ENCODE assay signal across 12 cellular contexts in genomic region chr10:48505394-48506112, GRCh38.
DNase-seq lines count a peak whose midpoint lies in the region; ATAC-seq, FAIRE-seq and TF ChIP-seq lines count a peak whose summit lies in the region.
"Had no signal": no experiment of that assay in that cellular context is flagged by ENCODE, and none has a peak within 500 bp of the region (broad histone marks: within the 10 kb centered on the region; RNA-seq: fewer than 3 reads in every experiment).

No MANE protein-coding gene starts in this region.

- no peak overlapping the region for H3K4me3 Mint-ChIP-seq in Calu3 (ENCODE audit: low read depth, unreplicated experiment)
- H3K4me3 Mint-ChIP-seq: stimulated activated effector memory CD8-positive, alpha-beta T cell treated with anti-CD3 and anti-CD28 coated beads, Interleukin-12 subunit alpha, Interleukin-12 subunit beta, amount 100 ng/mL, for 72 hours had no signal

- no peak overlapping the region for H3K4me2 ChIP-seq in HepG2 (ENCODE audit: low read depth, low read length)

- H2AFZ ChIP-seq in HepG2 (ENCODE audit: low read length), result no peak overlapping the region

- H3K4me1 Mint-ChIP-seq in Calu3 (ENCODE audit: low read depth, unreplicated experiment), result no peaks in the 10 kb centered on the region
- H3K4me1 Mint-ChIP-seq: stimulated activated effector memory CD8-positive, alpha-beta T cell treated with anti-CD3 and anti-CD28 coated beads, Interleukin-12 subunit alpha, Interleukin-12 subunit beta, amount 100 ng/mL, for 72 hours had no signal

- CTCF ChIA-PET in Calu3 (lab: Charles Lee) (interaction anchor here (1.9 kb wide), 1 partner anchor 142 kb away, joined by 14 read pairs; no protein-coding TSS in a partner anchor), HepG2 (lab: Yijun Ruan, JAX; ENCODE audit: low intra/inter-chr PET ratio, low total read pairs) (interaction anchor here (1.6 to 3.1 kb wide), 2 partner anchors 142 to 290 kb away, joined by 11 to 46 read pairs; no protein-coding TSS in a partner anchor)

- 58% methylated on average over 12 of the region's 15 CpGs for WGBS in HepG2 (ENCODE audit: low lambda C conversion rate)

- no peaks in the 10 kb centered on the region for H3K9me3 Mint-ChIP-seq in Calu3 (ENCODE audit: low read depth, unreplicated experiment)
- H3K9me3 Mint-ChIP-seq: stimulated activated effector memory CD8-positive, alpha-beta T cell treated with anti-CD3 and anti-CD28 coated beads, Interleukin-12 subunit alpha, Interleukin-12 subunit beta, amount 100 ng/mL, for 72 hours had no signal

- H3K9me3 ChIP-seq in HepG2 (ENCODE audit: low read length), result no peaks in the 10 kb centered on the region
- H3K9me3 ChIP-seq: adrenal gland had no signal

- TF ChIP-seq POLR2A in HepG2 (IDR thresholded peaks at IDR 0.05; ENCODE audit: insufficient read depth in 1 of 2, low read depth in 2 of 2, low read length in 2 of 2), result no peak

- TF ChIP-seq EP300 in HepG2 (IDR thresholded peaks at IDR 0.05; ENCODE audit: low read depth in 2 of 2, low read length in 2 of 2), result no peak
- no peak for TF ChIP-seq EP300 in HepG2 (CRISPR knock-in tag; IDR thresholded peaks at IDR 0.05; ENCODE audit: borderline replicate concordance)

- POLR2A ChIA-PET in HepG2 (lab: Yijun Ruan, JAX), result no interaction called here

- H3K36me3 ChIP-seq in HepG2 (replicated peaks in 1 of 2; ENCODE audit: control insufficient read depth in 1 of 2, insufficient read depth in 2 of 2, low read length in 2 of 2), result no peaks in the 10 kb centered on the region
- H3K36me3 ChIP-seq: adrenal gland had no signal

- H3K4me3 ChIP-seq in astrocyte of the cerebellum (ENCODE audit: low read depth, low read length) (no peak overlapping the region), HepG2 (replicated peaks in 1 of 3; ENCODE audit: insufficient read depth in 1 of 3, low read depth in 2 of 3, low read length in 3 of 3) (no peak overlapping the region)
- H3K4me3 ChIP-seq: adrenal gland, skin epidermis had no signal

- FAIRE-seq in HepG2 (lab: Jason Lieb, UNC), result no peak
- FAIRE-seq: H54 had no signal

- H3K27me3 ChIP-seq in HepG2 (ENCODE audit: control insufficient read depth in 1 of 2, insufficient read depth in 2 of 2, low read length in 2 of 2), result no peaks in the 10 kb centered on the region; a peak in 2 of 5 replicates
- H3K27me3 ChIP-seq: adrenal gland had no signal

- no peaks in the 10 kb centered on the region for H3K27me3 Mint-ChIP-seq in Calu3 (ENCODE audit: unreplicated experiment)

- H4K20me1 ChIP-seq in HepG2 (ENCODE audit: insufficient read depth, low read length), result no peaks in the 10 kb centered on the region

- DNase-seq in Calu3 (peak; percentile 26), Kasumi-1 (lab: John Stamatoyannopoulos, UW) (peak; percentile 75 to 80), astrocyte of the cerebellum (ENCODE audit: low read depth) (no peak), HepG2 (ENCODE audit: low spot score) (no peak), GM03348 (ENCODE audit: low spot score) (no peak), NCI-H446 (lab: John Stamatoyannopoulos, UW) (no peak), posterior vena cava (ENCODE audit: low spot score) (no peak)

- no peak overlapping the region for H3K9ac ChIP-seq in HepG2 (ENCODE audit: insufficient read depth, low read depth, low read length)

- no peak overlapping the region for H3K27ac Mint-ChIP-seq in Calu3 (ENCODE audit: unreplicated experiment)
- H3K27ac Mint-ChIP-seq: stimulated activated effector memory CD8-positive, alpha-beta T cell treated with anti-CD3 and anti-CD28 coated beads, Interleukin-12 subunit alpha, Interleukin-12 subunit beta, amount 100 ng/mL, for 72 hours had no signal

- BruUV-seq in Calu3 (replicated peaks; lab: Mats Ljungman, UMichigan) (no TSS peak), HepG2 (replicated peaks; lab: Mats Ljungman, UMichigan) (no TSS peak)

- no peak for TF ChIP-seq RAD21 in HepG2 (CRISPR knock-in tag; IDR thresholded peaks at IDR 0.05)

- no peak for ATAC-seq in HepG2
- no peak for ATAC-seq in HG03097 (IDR thresholded peaks at IDR 0.05; ENCODE audit: low FRiP score, unreplicated experiment)

- no peak overlapping the region for H3K27ac ChIP-seq in HepG2 (ENCODE audit: extremely low read length, insufficient read depth, low read length)
- H3K27ac ChIP-seq: adrenal gland had no signal

- intact Hi-C loops in Calu3 (cut with micrococcal nuclease; ENCODE audit: unreplicated experiment) (loop anchor here (1.0 to 2.0 kb wide), 3 partner anchors 61 to 291 kb away; no protein-coding TSS in a partner anchor), HepG2 (cut with micrococcal nuclease; ENCODE audit: unreplicated experiment) (loop anchor here (1.0 to 2.0 kb wide), 3 partner anchors 61 to 291 kb away; no protein-coding TSS in a partner anchor), posterior vena cava (cut with DNase I) (no loop called here)

- TF ChIP-seq CTCF in Calu3 (IDR thresholded peaks at IDR 0.05; ENCODE audit: unreplicated experiment) (no peak), astrocyte of the cerebellum (IDR thresholded peaks at IDR 0.05; ENCODE audit: low read depth, low read length, missing control alignments) (peak; percentile 21), HepG2 (CRISPR knock-in tag; IDR thresholded peaks at IDR 0.05) (peak; percentile 42; the same call in 1 of the 2 replicates)

- in situ Hi-C loops in astrocyte of the cerebellum (cut with HindIII; ENCODE audit: low sequenced_read_pairs) (no loop called here), HepG2 (cut with HindIII; ENCODE audit: extremely low pct_ligation_motif_present, low pct_unique_long_range_greater_than_20kb) (loop anchor here (5.0 kb wide), 1 partner anchor 143 kb away; no protein-coding TSS in a partner anchor)

- no peaks in the 10 kb centered on the region for H3K79me2 ChIP-seq in HepG2 (ENCODE audit: insufficient read depth, low read length)

- 0 out of 2 replicates have a peak, but pooled peaks cover 6% of the 10 kb centered on the region for H3K4me1 ChIP-seq in HepG2 (ENCODE audit: insufficient read depth, low read length)
- H3K4me1 ChIP-seq: adrenal gland had no signal

- no peaks in the 10 kb centered on the region for H3K36me3 Mint-ChIP-seq in Calu3 (ENCODE audit: insufficient read depth, unreplicated experiment)
- H3K36me3 Mint-ChIP-seq: stimulated activated effector memory CD8-positive, alpha-beta T cell treated with anti-CD3 and anti-CD28 coated beads, Interleukin-12 subunit alpha, Interleukin-12 subunit beta, amount 100 ng/mL, for 72 hours had no signal

TF ChIP-seq in HepG2, 621 proteins besides CTCF, POLR2A, EP300 and RAD21:
- TF ChIP-seq ZNF709 (CRISPR knock-in tag; IDR thresholded peaks at IDR 0.05), result 0 out of 2 replicates have a peak, but pooled peaks have one; percentile 5
- TF ChIP-seq PREB (CRISPR knock-in tag; IDR thresholded peaks at IDR 0.05), result no peak
- no peak for TF ChIP-seq ZNF484 (CRISPR knock-in tag; IDR thresholded peaks at IDR 0.05; ENCODE audit: borderline replicate concordance, low read depth)
- no peak for TF ChIP-seq RNF2 (conservative IDR thresholded peaks at IDR 0.05; ENCODE audit: low read depth)
- TF ChIP-seq AKNA (CRISPR knock-in tag; IDR thresholded peaks at IDR 0.05; ENCODE audit: borderline replicate concordance), result no peak
- TF ChIP-seq STAG1 (CRISPR knock-in tag; IDR thresholded peaks at IDR 0.05), result 0 out of 2 replicates have a peak, but pooled peaks have one; percentile 15

Comparison
In these comparisons a context has a peak if more than half of its experiments do, and no peak if none do; other contexts are left out.
1. DNase-seq: peak in Calu3 (single experiment) and Kasumi-1 (2 of 2); none in astrocyte of the cerebellum (single experiment), HepG2 (single experiment), GM03348 (single experiment), NCI-H446 (0 of 2) and posterior vena cava (single experiment).
2. intact Hi-C loops: an anchor here in Calu3 (1.0 to 2.0 kb wide) and HepG2 (1.0 to 2.0 kb wide); none called in posterior vena cava.